1 cellular context compared by ENCODE assay signal in the genomic region with DNA sequence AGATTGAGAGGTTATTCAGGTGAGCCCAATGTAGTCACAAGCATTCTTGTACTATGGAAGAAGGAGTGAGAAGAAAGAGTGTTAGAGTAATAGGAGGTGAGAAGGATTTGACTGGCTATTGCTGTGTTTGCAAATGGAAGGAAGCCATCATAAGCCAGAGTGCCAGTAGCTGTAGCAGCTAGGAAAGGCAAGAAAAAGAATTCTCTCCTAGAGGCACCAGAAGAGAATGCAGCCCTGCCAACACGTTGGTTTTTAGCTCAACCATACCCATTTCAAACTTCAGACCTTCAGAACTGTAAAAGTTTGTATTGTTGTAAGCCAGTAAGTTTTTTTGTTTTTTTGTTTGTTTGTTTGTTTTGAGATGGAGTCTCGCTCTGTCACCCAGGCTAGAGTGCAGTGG.
TF ChIP-seq lines count a peak whose summit lies in the region.

No MANE protein-coding gene starts in this region.

TF ChIP-seq in WTC11, 78 proteins besides CTCF, POLR2A, EP300 and RAD21:
- TF ChIP-seq CREM (CRISPR knock-in tag; IDR thresholded peaks at IDR 0.05) (no peak), OVOL2 (CRISPR knock-in tag; IDR thresholded peaks at IDR 0.05; ENCODE audit: borderline replicate concordance) (no peak), KAT7 (CRISPR knock-in tag; IDR thresholded peaks at IDR 0.05; ENCODE audit: borderline replicate concordance) (no peak), ZNF396 (CRISPR knock-in tag; IDR thresholded peaks at IDR 0.05; ENCODE audit: borderline replicate concordance) (no peak), ZNF232 (CRISPR knock-in tag; IDR thresholded peaks at IDR 0.05) (no peak), NR1H2 (CRISPR knock-in tag; IDR thresholded peaks at IDR 0.05) (no peak), ZNF317 (CRISPR knock-in tag; IDR thresholded peaks at IDR 0.05; ENCODE audit: borderline replicate concordance, low read depth) (no peak), ZNF219 (CRISPR knock-in tag; IDR thresholded peaks at IDR 0.05; ENCODE audit: borderline replicate concordance) (no peak), CBFB (CRISPR knock-in tag; IDR thresholded peaks at IDR 0.05; ENCODE audit: low read depth) (no peak), GRHL2 (CRISPR knock-in tag; IDR thresholded peaks at IDR 0.05; ENCODE audit: insufficient replicate concordance, severe bottlenecking) (no peak), RELA (CRISPR knock-in tag; IDR thresholded peaks at IDR 0.05; ENCODE audit: borderline replicate concordance) (no peak), FOXK1 (CRISPR knock-in tag; IDR thresholded peaks at IDR 0.05) (no peak)
- TF ChIP-seq, protein P1, sequence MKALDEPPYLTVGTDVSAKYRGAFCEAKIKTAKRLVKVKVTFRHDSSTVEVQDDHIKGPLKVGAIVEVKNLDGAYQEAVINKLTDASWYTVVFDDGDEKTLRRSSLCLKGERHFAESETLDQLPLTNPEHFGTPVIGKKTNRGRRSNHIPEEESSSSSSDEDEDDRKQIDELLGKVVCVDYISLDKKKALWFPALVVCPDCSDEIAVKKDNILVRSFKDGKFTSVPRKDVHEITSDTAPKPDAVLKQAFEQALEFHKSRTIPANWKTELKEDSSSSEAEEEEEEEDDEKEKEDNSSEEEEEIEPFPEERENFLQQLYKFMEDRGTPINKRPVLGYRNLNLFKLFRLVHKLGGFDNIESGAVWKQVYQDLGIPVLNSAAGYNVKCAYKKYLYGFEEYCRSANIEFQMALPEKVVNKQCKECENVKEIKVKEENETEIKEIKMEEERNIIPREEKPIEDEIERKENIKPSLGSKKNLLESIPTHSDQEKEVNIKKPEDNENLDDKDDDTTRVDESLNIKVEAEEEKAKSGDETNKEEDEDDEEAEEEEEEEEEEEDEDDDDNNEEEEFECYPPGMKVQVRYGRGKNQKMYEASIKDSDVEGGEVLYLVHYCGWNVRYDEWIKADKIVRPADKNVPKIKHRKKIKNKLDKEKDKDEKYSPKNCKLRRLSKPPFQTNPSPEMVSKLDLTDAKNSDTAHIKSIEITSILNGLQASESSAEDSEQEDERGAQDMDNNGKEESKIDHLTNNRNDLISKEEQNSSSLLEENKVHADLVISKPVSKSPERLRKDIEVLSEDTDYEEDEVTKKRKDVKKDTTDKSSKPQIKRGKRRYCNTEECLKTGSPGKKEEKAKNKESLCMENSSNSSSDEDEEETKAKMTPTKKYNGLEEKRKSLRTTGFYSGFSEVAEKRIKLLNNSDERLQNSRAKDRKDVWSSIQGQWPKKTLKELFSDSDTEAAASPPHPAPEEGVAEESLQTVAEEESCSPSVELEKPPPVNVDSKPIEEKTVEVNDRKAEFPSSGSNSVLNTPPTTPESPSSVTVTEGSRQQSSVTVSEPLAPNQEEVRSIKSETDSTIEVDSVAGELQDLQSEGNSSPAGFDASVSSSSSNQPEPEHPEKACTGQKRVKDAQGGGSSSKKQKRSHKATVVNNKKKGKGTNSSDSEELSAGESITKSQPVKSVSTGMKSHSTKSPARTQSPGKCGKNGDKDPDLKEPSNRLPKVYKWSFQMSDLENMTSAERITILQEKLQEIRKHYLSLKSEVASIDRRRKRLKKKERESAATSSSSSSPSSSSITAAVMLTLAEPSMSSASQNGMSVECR (CRISPR knock-in tag; IDR thresholded peaks at IDR 0.05; ENCODE audit: borderline replicate concordance): no peak
- TF ChIP-seq, protein P2, sequence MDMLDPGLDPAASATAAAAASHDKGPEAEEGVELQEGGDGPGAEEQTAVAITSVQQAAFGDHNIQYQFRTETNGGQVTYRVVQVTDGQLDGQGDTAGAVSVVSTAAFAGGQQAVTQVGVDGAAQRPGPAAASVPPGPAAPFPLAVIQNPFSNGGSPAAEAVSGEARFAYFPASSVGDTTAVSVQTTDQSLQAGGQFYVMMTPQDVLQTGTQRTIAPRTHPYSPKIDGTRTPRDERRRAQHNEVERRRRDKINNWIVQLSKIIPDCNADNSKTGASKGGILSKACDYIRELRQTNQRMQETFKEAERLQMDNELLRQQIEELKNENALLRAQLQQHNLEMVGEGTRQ (CRISPR knock-in tag; IDR thresholded peaks at IDR 0.05): no peak
